In genomic region chr11:75583710-75584658, GRCh38 we compare ENCODE assay signal across 8 cellular contexts. TPM values are rescaled to one million over a fixed set of nuclear protein-coding genes. Genes with fewer than 3 reads are reported as not detected.
DNase-seq lines count a peak whose midpoint lies in the region; ATAC-seq and TF ChIP-seq lines count a peak whose summit lies in the region.

No MANE protein-coding gene starts in this region.

- H3K36me3 ChIP-seq in SK-N-MC (ENCODE audit: insufficient read depth, low read length) (no peaks in the 10 kb centered on the region), endocrine pancreas (ENCODE audit: control insufficient read depth, insufficient read depth, low read length) (no peaks in the 10 kb centered on the region), right lobe of liver (no peaks in the 10 kb centered on the region), stomach (no peaks in the 10 kb centered on the region)

- H3K4me3 ChIP-seq in SK-N-MC (peak overlapping the region; percentile 87), endocrine pancreas (ENCODE audit: control insufficient read depth, insufficient read depth, low read length) (no peak overlapping the region), right lobe of liver (peak overlapping the region; percentile 29 to 66 (median 52)), stomach (peak overlapping the region; percentile 55 to 79 (median 70))

- H3K4me1 ChIP-seq in endocrine pancreas (ENCODE audit: control insufficient read depth, insufficient read depth, low read length) (no peaks in the 10 kb centered on the region), right lobe of liver (peaks cover 0 to 4% (median 3%) of the 10 kb centered on the region in 4 donors), stomach (peaks cover 14 to 26% (median 22%) of the 10 kb centered on the region in 4 donors)

- DNase-seq in COLO668 (lab: John Stamatoyannopoulos, UW; ENCODE audit: unreplicated experiment) (peak; percentile 31), SK-N-MC (ENCODE audit: low read depth, low spot score) (no peak), right lobe of liver (peak in 2 of 3 donors; percentile 59 to 64), stomach (peak; percentile 39)

- intact Hi-C loops in right lobe of liver (cut with DNase I): no loop called here
- intact Hi-C loops in stomach (cut with DNase I; ENCODE audit: low total_unique reads): no loop called here

- H3K9ac ChIP-seq in SK-N-MC (ENCODE audit: insufficient read length): peak overlapping the region; percentile 83
- H3K9ac ChIP-seq in endocrine pancreas (ENCODE audit: control insufficient read depth, insufficient read depth, low read length): peak overlapping the region; percentile 57

- no peaks in the 10 kb centered on the region for H3K9me3 ChIP-seq in SK-N-MC (ENCODE audit: low read depth, low read length)
- H3K9me3 ChIP-seq in endocrine pancreas (ENCODE audit: control insufficient read depth, low read length): no peaks in the 10 kb centered on the region
- no peaks in the 10 kb centered on the region for H3K9me3 ChIP-seq in right lobe of liver
- no peaks in the 10 kb centered on the region for H3K9me3 ChIP-seq in stomach

- peak; percentile 19 for ATAC-seq in HG02642 (IDR thresholded peaks at IDR 0.05; ENCODE audit: poor library complexity, unreplicated experiment)
- peak; percentile 17 to 47 (median 34) for ATAC-seq in right lobe of liver
- ATAC-seq in GM21529 (IDR thresholded peaks at IDR 0.05; ENCODE audit: unreplicated experiment): no peak
- ATAC-seq in GM18517 (IDR thresholded peaks at IDR 0.05; ENCODE audit: unreplicated experiment): no peak

- TF ChIP-seq CTCF in right lobe of liver (IDR thresholded peaks at IDR 0.05) (no peak), stomach (IDR thresholded peaks at IDR 0.05) (no peak)

- H3K27ac ChIP-seq in SK-N-MC (0 out of 2 replicates have a peak overlapping the region, but pooled peaks have one; percentile 54), right lobe of liver (peak overlapping the region; percentile 76 to 87 (median 80)), stomach (peak overlapping the region; percentile 87 to 97 (median 93))

- 49% methylated on average over 15 of the region's 42 CpGs for WGBS in right lobe of liver (ENCODE audit: insufficient coverage, low coverage, low lambda C conversion rate, missing lambda C conversion rate)
- WGBS in stomach, 5 donors: 28 to 48% (median 41%) methylated on average over 21 to 41 of the region's 42 CpGs

- no peaks in the 10 kb centered on the region for H3K27me3 ChIP-seq in endocrine pancreas (ENCODE audit: control insufficient read depth, insufficient read depth, low read length)
- H3K27me3 ChIP-seq in right lobe of liver: no peaks in the 10 kb centered on the region
- H3K27me3 ChIP-seq in stomach: peaks cover 0 to 12% (median 0%) of the 10 kb centered on the region in 3 donors

- TF ChIP-seq EP300 in stomach (IDR thresholded peaks at IDR 0.05): no peak

- TF ChIP-seq POLR2A in right lobe of liver (IDR thresholded peaks at IDR 0.05) (no peak), stomach (IDR thresholded peaks at IDR 0.05) (no peak)

RNA-seq across cellular contexts. Expression of gene SERPINH1, which starts 21.9 kb away (rescaled TPM):
- total RNA-seq in right lobe of liver (10 to 100 TPM; 14.6 to 44.3 (median 33.8) TPM), stomach (100 to 1,000 TPM in 2 of 5 donors, 10 to 100 TPM in 3; 46.6 to 297 (median 81.0) TPM)
- polyA plus RNA-seq in stomach: 10 to 100 TPM; 15.4 to 46.0 (median 39.0) TPM

RNA-seq across cellular contexts. Expression of gene GDPD5, which starts 58.2 kb away (rescaled TPM):
- total RNA-seq in right lobe of liver: 10 to 100 TPM in 1 of 6 experiments, 1 to 10 TPM in 5; 2.0 to 10.7 (median 4.1) TPM
- total RNA-seq in stomach: 10 to 100 TPM in 2 of 5 donors, 1 to 10 TPM in 2, under 1 TPM in 1; 0.58 to 57.6 (median 5.9) TPM
- 1 to 10 TPM; 3.4 to 6.6 (median 3.9) TPM for polyA plus RNA-seq in stomach

Comparison
In these comparisons a context has a peak if more than half of its experiments do, and no peak if none do; other contexts are left out.
1. ATAC-seq: peak in HG02642 (single experiment) and right lobe of liver (4 of 4); none in GM21529 (single experiment) and GM18517 (single experiment).
2. Peak in every context shown above with its lines, with median percentiles within 50 percentile points of each other: H3K27ac ChIP-seq.